ENCODE assay signal across 8 cellular contexts in genomic region chr12:80187660-80188090, GRCh38.
DNase-seq lines count a peak whose midpoint lies in the region; ATAC-seq lines count a peak whose summit lies in the region.

No MANE protein-coding gene starts in this region.

- DNase-seq in RPMI7951 (ENCODE audit: low read depth), result peak; percentile 90
- DNase-seq in fibroblast of gingiva (ENCODE audit: low read depth), result peak; percentile 18
- DNase-seq in stimulated activated naive CD8-positive, alpha-beta T cell treated with anti-CD3 and anti-CD28 coated beads, Interleukin-15, amount 100 ng/mL, for 72 hours, result peak; percentile 40 to 41
- no peak for DNase-seq in T-helper 9 cell

- H3K9me3 Mint-ChIP-seq in stimulated activated naive CD8-positive, alpha-beta T cell treated with anti-CD3 and anti-CD28 coated beads, Interleukin-15, amount 100 ng/mL, for 72 hours, result no peaks in the 10 kb centered on the region

- ATAC-seq in GM18858 (IDR thresholded peaks at IDR 0.05; ENCODE audit: unreplicated experiment), result peak; percentile 45
- ATAC-seq in HG03175 (IDR thresholded peaks at IDR 0.05; ENCODE audit: unreplicated experiment), result peak; percentile 83
- peak; percentile 93 for ATAC-seq in stimulated activated naive CD8-positive, alpha-beta T cell treated with anti-CD3 and anti-CD28 coated beads, Interleukin-15, amount 100 ng/mL, for 72 hours
- no peak for ATAC-seq in GM19397 (IDR thresholded peaks at IDR 0.05; ENCODE audit: unreplicated experiment)
- ATAC-seq in HG03135 (IDR thresholded peaks at IDR 0.05; ENCODE audit: unreplicated experiment), result no peak

- H3K4me1 Mint-ChIP-seq in stimulated activated naive CD8-positive, alpha-beta T cell treated with anti-CD3 and anti-CD28 coated beads, Interleukin-15, amount 100 ng/mL, for 72 hours, result no peaks in the 10 kb centered on the region

- H3K4me3 Mint-ChIP-seq in stimulated activated naive CD8-positive, alpha-beta T cell treated with anti-CD3 and anti-CD28 coated beads, Interleukin-15, amount 100 ng/mL, for 72 hours, result peak overlapping the region in 1 of 2 donors; percentile 6

- peak overlapping the region; percentile 44 to 63 for H3K27ac Mint-ChIP-seq in stimulated activated naive CD8-positive, alpha-beta T cell treated with anti-CD3 and anti-CD28 coated beads, Interleukin-15, amount 100 ng/mL, for 72 hours

- peaks cover 8% of the 10 kb centered on the region for H3K27me3 Mint-ChIP-seq in stimulated activated naive CD8-positive, alpha-beta T cell treated with anti-CD3 and anti-CD28 coated beads, Interleukin-15, amount 100 ng/mL, for 72 hours

Comparison
In these comparisons a context has a peak if more than half of its experiments do, and no peak if none do; other contexts are left out.
1. ATAC-seq: peak in GM18858 (single experiment), HG03175 (single experiment) and stimulated activated naive CD8-positive, alpha-beta T cell treated with anti-CD3 and anti-CD28 coated beads, Interleukin-15, amount 100 ng/mL, for 72 hours (single experiment); none in GM19397 (single experiment) and HG03135 (single experiment).